In genomic region chr1:155324717-155325595, GRCh38 we compare ENCODE assay signal across 8 cellular contexts. TPM values are rescaled to one million over a fixed set of nuclear protein-coding genes. Genes with fewer than 3 reads are reported as not detected.
DNase-seq lines count a peak whose midpoint lies in the region; ATAC-seq, FAIRE-seq and TF ChIP-seq lines count a peak whose summit lies in the region.

No MANE protein-coding gene starts in this region.

- peak overlapping the region; percentile 96 for H2AFZ ChIP-seq in DND-41 (ENCODE audit: low read depth, low read length)

- H3K4me1 Mint-ChIP-seq in stimulated activated naive B cell treated with anti-CD40 and anti-IgM and Interleukin-4, amounts not matched to agents 10 μg/mL and 1 μg/mL and 100 μg/mL, for 72 hours: peaks cover 29 to 54% of the 10 kb centered on the region in 2 donors

- peaks cover 11% of the 10 kb centered on the region for H3K36me3 ChIP-seq in DND-41 (ENCODE audit: insufficient read depth, low read length)

- H3K36me3 Mint-ChIP-seq in stimulated activated naive B cell treated with anti-CD40 and anti-IgM and Interleukin-4, amounts not matched to agents 10 μg/mL and 1 μg/mL and 100 μg/mL, for 72 hours: peaks cover 26 to 28% of the 10 kb centered on the region in 2 donors

- H3K4me2 ChIP-seq in DND-41 (ENCODE audit: insufficient read depth, low read length): peak overlapping the region; percentile 86

- H3K4me3 ChIP-seq in DND-41 (ENCODE audit: low read depth in 1 of 2, low read length in 2 of 2): peak overlapping the region; percentile 61 to 79; a peak in 3 of 4 replicates

- DNase-seq in DND-41: no peak
- DNase-seq in HT-29 (ENCODE audit: low spot score): peak; percentile 82
- DNase-seq in RCC 7860 (ENCODE audit: low spot score): peak; percentile 64
- DNase-seq in cerebellar cortex (ENCODE audit: low spot score): peak; percentile 57
- DNase-seq in kidney tubule cell (ENCODE audit: low spot score): peak; percentile 81
- DNase-seq in stimulated activated naive B cell treated with anti-CD40 and anti-IgM and Interleukin-4, amounts not matched to agents 10 μg/mL and 1 μg/mL and 100 μg/mL, for 72 hours: peak; percentile 31
- DNase-seq in activated gamma-delta T cell (lab: John Stamatoyannopoulos, UW): no peak

- H3K27ac Mint-ChIP-seq in stimulated activated naive B cell treated with anti-CD40 and anti-IgM and Interleukin-4, amounts not matched to agents 10 μg/mL and 1 μg/mL and 100 μg/mL, for 72 hours: peak overlapping the region; percentile 71

- H3K4me1 ChIP-seq in DND-41 (ENCODE audit: insufficient read depth, low read length): peaks cover 34% of the 10 kb centered on the region

- H3K79me2 ChIP-seq in DND-41 (ENCODE audit: insufficient read depth, low read length): peaks cover 16% of the 10 kb centered on the region

- H3K27ac ChIP-seq in DND-41 (ENCODE audit: low read length): peak overlapping the region; percentile 74

- H4K20me1 ChIP-seq in DND-41 (ENCODE audit: insufficient read depth, low read length): peaks cover 8% of the 10 kb centered on the region; the same call in 1 of the 2 replicates

- ATAC-seq in DND-41 (ENCODE audit: insufficient read depth, low read depth) (no peak), GM21367 (IDR thresholded peaks at IDR 0.05; ENCODE audit: unreplicated experiment) (no peak)
- peak; percentile 1 to 4 for ATAC-seq in stimulated activated naive B cell treated with anti-CD40 and anti-IgM and Interleukin-4, amounts not matched to agents 10 μg/mL and 1 μg/mL and 100 μg/mL, for 72 hours (replicated peaks)

- FAIRE-seq in RCC 7860 (lab: Jason Lieb, UNC): no peak

- H3K27me3 ChIP-seq in DND-41 (ENCODE audit: insufficient read depth, low read length, poor library complexity): no peaks in the 10 kb centered on the region

- H3K9ac ChIP-seq in DND-41 (ENCODE audit: low read depth, low read length): peak overlapping the region; percentile 79

- no peaks in the 10 kb centered on the region for H3K9me3 Mint-ChIP-seq in stimulated activated naive B cell treated with anti-CD40 and anti-IgM and Interleukin-4, amounts not matched to agents 10 μg/mL and 1 μg/mL and 100 μg/mL, for 72 hours

- no peak for TF ChIP-seq CTCF in DND-41 (IDR thresholded peaks at IDR 0.05; ENCODE audit: borderline replicate concordance, extremely low read depth, low read length, poor library complexity, severe bottlenecking)

- H3K27me3 Mint-ChIP-seq in stimulated activated naive B cell treated with anti-CD40 and anti-IgM and Interleukin-4, amounts not matched to agents 10 μg/mL and 1 μg/mL and 100 μg/mL, for 72 hours: no peaks in the 10 kb centered on the region

- no peaks in the 10 kb centered on the region for H3K9me3 ChIP-seq in DND-41 (ENCODE audit: insufficient read depth, low read length, severe bottlenecking)

- peak overlapping the region; percentile 89 to 95 for H3K4me3 Mint-ChIP-seq in stimulated activated naive B cell treated with anti-CD40 and anti-IgM and Interleukin-4, amounts not matched to agents 10 μg/mL and 1 μg/mL and 100 μg/mL, for 72 hours

RNA-seq across cellular contexts. Expression of gene RUSC1, which starts 4.3 kb away (rescaled TPM):
- 80.6 and 86.9 TPM in 2 replicates for total RNA-seq in HT-29 (2014; rRNA removed; shearing (Covaris generic))

RNA-seq across cellular contexts. Expression of gene FDPS, which starts 16.3 kb away (rescaled TPM):
- total RNA-seq in HT-29 (2014; rRNA removed; shearing (Covaris generic)): 270 and 302 TPM in 2 replicates

RNA-seq across cellular contexts. Expression of gene PKLR, which starts 23.7 kb away (rescaled TPM):
- 0.28 TPM in 1 of 2 replicates, not detected in the other for total RNA-seq in HT-29 (2014; rRNA removed; shearing (Covaris generic))

RNA-seq across cellular contexts. Expression of gene HCN3, which starts 47.7 kb away (rescaled TPM):
- total RNA-seq in HT-29 (2014; rRNA removed; shearing (Covaris generic)): 4.3 and 6.4 TPM in 2 replicates

RNA-seq across cellular contexts. Expression of gene CLK2, which starts 51.7 kb away (rescaled TPM):
- total RNA-seq in HT-29 (2014; rRNA removed; shearing (Covaris generic)): 29.3 and 35.2 TPM in 2 replicates

Comparison
In these comparisons a context has a peak if more than half of its experiments do, and no peak if none do; other contexts are left out.
1. ATAC-seq: peak in stimulated activated naive B cell treated with anti-CD40 and anti-IgM and Interleukin-4, amounts not matched to agents 10 μg/mL and 1 μg/mL and 100 μg/mL, for 72 hours (2 of 2); none in DND-41 (single experiment) and GM21367 (single experiment).
2. DNase-seq: peak in HT-29 (single experiment), RCC 7860 (single experiment), cerebellar cortex (single experiment), kidney tubule cell (single experiment) and stimulated activated naive B cell treated with anti-CD40 and anti-IgM and Interleukin-4, amounts not matched to agents 10 μg/mL and 1 μg/mL and 100 μg/mL, for 72 hours (single experiment); none in DND-41 (single experiment) and activated gamma-delta T cell (single experiment).